22 cellular contexts compared by ENCODE assay signal in genomic region chr1:220313576-220313975, GRCh38.
"Had no signal": no experiment of that assay in that cellular context is flagged by ENCODE, and none has a peak within 500 bp of the region (broad histone marks: within the 10 kb centered on the region; RNA-seq: fewer than 3 reads in every experiment).

No MANE protein-coding gene starts in this region.

- FAIRE-seq: astrocyte had no signal

- H3K4me3 ChIP-seq: PC-9 had no signal

- H3K4me2 ChIP-seq: PC-9 had no signal

- DNase-seq: activated B cell treated with CpG ODN at 0.5 μM for 24 hours; activated CD4-positive, alpha-beta T cell treated with anti-CD3 and anti-CD28 coated beads for 1 hour; activated CD4-positive, alpha-beta T cell treated with anti-CD3 and anti-CD28 coated beads, Interleukin-2, amount 10 ng/mL, durations not matched to agents 24 days and 14 days; activated CD4-positive, alpha-beta T cell treated with anti-CD3 and anti-CD28 coated beads, Interleukin-2, amount 50 U/mL, for 48 hours; activated CD8-positive, alpha-beta memory T cell treated with anti-CD3 and anti-CD28 coated beads for 24 hours; activated gamma-delta T cell; activated naive CD4-positive, alpha-beta T cell treated with anti-CD3 and anti-CD28 coated beads for 36 hours; activated T-cell treated with anti-CD3 and anti-CD28 coated beads, Interleukin-2, amount 50 U/mL, for 4 hours; amygdala; KG1; NCI-H1048; NCI-H1417 treated with DMSO at 0.1 percent for 48 hours; NCI-H1694; NCI-H2029; NCI-H2171 treated with DMSO at 0.1 percent for 48 hours; NCI-H226; NCI-H526; PC-9; SHP77 treated with DMSO at 0.1 percent for 48 hours; T-helper 17 cell; T-helper 9 cell had no signal

- H3K27ac ChIP-seq: PC-9 had no signal

- H2AFZ ChIP-seq: PC-9 had no signal

- ATAC-seq: activated T-cell treated with anti-CD3 and anti-CD28 coated beads, Interleukin-2, amount 50 U/mL, for 4 hours; T-helper 17 cell had no signal
